Comparison of ENCODE assay signal across 21 cellular contexts in genomic region chr1:167099851-167100250, GRCh38. TPM values are rescaled to one million over a fixed set of nuclear protein-coding genes. Genes with fewer than 3 reads are reported as not detected.
DNase-seq lines count a peak whose midpoint lies in the region; ATAC-seq, FAIRE-seq and TF ChIP-seq lines count a peak whose summit lies in the region.
"Had no signal": no experiment of that assay in that cellular context is flagged by ENCODE, and none has a peak within 500 bp of the region (broad histone marks: within the 10 kb centered on the region; RNA-seq: fewer than 3 reads in every experiment).

No MANE protein-coding gene starts in this region.

- TF ChIP-seq RAD21 in H1 (IDR thresholded peaks at IDR 0.05 in 1 of 2, conservative IDR thresholded peaks at IDR 0.05 in 1 of 2; ENCODE audit: low read depth in 2 of 2, low read length in 2 of 2): no peak

- H3K79me2 ChIP-seq in H1 (ENCODE audit: control insufficient read depth in 1 of 2, insufficient read depth in 2 of 2, low read length in 2 of 2): no peaks in the 10 kb centered on the region

- H2BK20ac ChIP-seq in H1 (ENCODE audit: low read length): no peak overlapping the region

- H3K9me3 ChIP-seq in H1 (ENCODE audit: insufficient read depth in 2 of 2, low read depth in 1 of 2, low read length in 1 of 2): peaks cover 0 to 3% of the 10 kb centered on the region in 2 experiments; a peak in 1 of 4 replicates
- no peaks in the 10 kb centered on the region for H3K9me3 ChIP-seq in gastrocnemius medialis
- H3K9me3 ChIP-seq: BE2C had no signal

- no peaks in the 10 kb centered on the region for H3K27me3 ChIP-seq in H1 (replicated peaks in 1 of 4; ENCODE audit: control insufficient read depth in 3 of 4, extremely low read depth in 1 of 4, insufficient read depth in 3 of 4, low read length in 3 of 4)
- no peaks in the 10 kb centered on the region for H3K27me3 ChIP-seq in gastrocnemius medialis

- no peak overlapping the region for H3K27ac ChIP-seq in H1 (ENCODE audit: low read depth, low read length)
- peak overlapping the region; percentile 13 to 94 (median 87) for H3K27ac ChIP-seq in gastrocnemius medialis

- H3K14ac ChIP-seq in H1 (ENCODE audit: insufficient read length): no peak overlapping the region

- no peaks in the 10 kb centered on the region; the same call in 1 of the 2 replicates for H3K23me2 ChIP-seq in H1 (ENCODE audit: low read depth, low read length)

- no peak for TF ChIP-seq EP300 in H1 (IDR thresholded peaks at IDR 0.05; ENCODE audit: borderline replicate concordance in 1 of 2, low read depth in 2 of 2, low read length in 2 of 2)

- no peak overlapping the region for H2BK12ac ChIP-seq in H1 (ENCODE audit: low read depth, low read length)

- no peak overlapping the region for H2AK5ac ChIP-seq in H1 (ENCODE audit: low read depth, low read length)

- H3K36me3 ChIP-seq in H1 (ENCODE audit: control insufficient read depth in 2 of 4, insufficient read depth in 4 of 4, low read length in 3 of 4) (no peaks in the 10 kb centered on the region), gastrocnemius medialis (no peaks in the 10 kb centered on the region)
- H3K36me3 ChIP-seq: BE2C had no signal

- H3K4me1 ChIP-seq in H1 (replicated peaks in 1 of 4; ENCODE audit: control insufficient read depth in 3 of 4, insufficient read depth in 4 of 4, low read length in 3 of 4) (peaks cover 0 to 11% (median 4%) of the 10 kb centered on the region in 4 experiments; a peak in 5 of 7 replicates), gastrocnemius medialis (peaks cover 49 to 66% of the 10 kb centered on the region in 2 donors)
- H3K4me1 ChIP-seq: BE2C had no signal

- H2BK15ac ChIP-seq in H1 (ENCODE audit: low read length): no peak overlapping the region

- 100% methylated on average over 1 of the region's 1 CpG; no CpG with 5 or more reads in 1 of the 2 experiments for WGBS in H1 (ENCODE audit: extremely low coverage in 1 of 2, insufficient coverage in 1 of 2, insufficient read length in 1 of 2, insufficient replicate concordance in 2 of 2, low coverage in 1 of 2, low lambda C conversion rate in 2 of 2, missing lambda C conversion rate in 1 of 2), 2 experiments

- CTCF ChIA-PET in H1 (lab: Charles Lee; ENCODE audit: partially characterized antibody): no interaction called here
- CTCF ChIA-PET in GM10248 (lab: Yijun Ruan, JAX): interaction anchor here (1.8 kb wide), 1 partner anchor 27 kb away, joined by 4 read pairs; no protein-coding TSS in a partner anchor

- in situ Hi-C loops in gastrocnemius medialis (cut with MboI; ENCODE audit: low sequenced_read_pairs in 4 of 4): no loop called here

- intact Hi-C loops in gastrocnemius medialis (cut with DNase I; ENCODE audit: low total_unique reads): loop anchor here (10.0 kb wide), 2 partner anchors 455 to 835 kb away; partner anchors contain the start of genes CREG1, DCAF6 and MPC2

- H4K20me1 ChIP-seq in H1 (replicated peaks in 1 of 2; ENCODE audit: control insufficient read depth in 1 of 2, insufficient read depth in 2 of 2, low read length in 2 of 2): no peaks in the 10 kb centered on the region

- H2BK120ac ChIP-seq in H1 (replicated peaks; ENCODE audit: low read depth, low read length): no peak overlapping the region

- no peak overlapping the region for H2AFZ ChIP-seq in H1 (ENCODE audit: low read length)

- H4K91ac ChIP-seq in H1 (replicated peaks; ENCODE audit: insufficient read length, low read length): no peak overlapping the region

- no peak overlapping the region for H4K8ac ChIP-seq in H1 (ENCODE audit: extremely low read depth, insufficient read depth, low read length)

- H3K9ac ChIP-seq in H1 (replicated peaks in 1 of 4; ENCODE audit: extremely low read depth in 1 of 4, low read depth in 3 of 4, low read length in 3 of 4): no peak overlapping the region

- no peak overlapping the region for H4K5ac ChIP-seq in H1 (ENCODE audit: insufficient read length, low read depth, low read length)

- no peaks in the 10 kb centered on the region for H3K79me1 ChIP-seq in H1 (ENCODE audit: low read depth, low read length)

- no peak overlapping the region for H3K4ac ChIP-seq in H1 (replicated peaks; ENCODE audit: insufficient read length, low read depth, low read length)

- H3K18ac ChIP-seq in H1 (ENCODE audit: extremely low read depth, low read length): no peak overlapping the region

- DNase-seq in DMS 273 treated with DMSO at 0.1 percent for 48 hours (lab: John Stamatoyannopoulos, UW): peak; percentile 68
- peak; percentile 37 for DNase-seq in NCI-H69 (lab: John Stamatoyannopoulos, UW)
- DNase-seq in H1 (ENCODE audit: low read depth in 1 of 2, low spot score in 2 of 2): no peak
- DNase-seq in gastrocnemius medialis: peak in 1 of 2 donors; percentile 50
- DNase-seq in GM19240 (ENCODE audit: insufficient read length, low spot score): no peak
- no peak for DNase-seq in GM10248 (ENCODE audit: extremely low spot score)
- DNase-seq: ACHN; BE2C; C1 segment of cervical spinal cord; CD4-positive, CD25-positive, alpha-beta regulatory T cell; CD8-positive, alpha-beta memory T cell; COR-L47; DMS153; DMS79; GDM1; HCEC 1CT had no signal

- TF ChIP-seq POLR2A in H1 (IDR thresholded peaks at IDR 0.05; ENCODE audit: control extremely low read depth in 1 of 2, low read depth in 2 of 2, low read length in 2 of 2) (no peak), gastrocnemius medialis (IDR thresholded peaks at IDR 0.05) (no peak)

- ATAC-seq in gastrocnemius medialis (peak in 1 of 2 donors; percentile 40), GM18517 (IDR thresholded peaks at IDR 0.05; ENCODE audit: unreplicated experiment) (no peak)

- H3K4me3 ChIP-seq in H1 (ENCODE audit: extremely low read depth in 1 of 4, insufficient read depth in 2 of 4, low read depth in 3 of 4, low read length in 4 of 4) (no peak overlapping the region), gastrocnemius medialis (no peak overlapping the region)

- no peak overlapping the region for H3K56ac ChIP-seq in H1 (replicated peaks; ENCODE audit: insufficient read length, low read depth, low read length)

- no peak overlapping the region for H3K23ac ChIP-seq in H1 (ENCODE audit: insufficient read length)

- no peak overlapping the region for H2BK5ac ChIP-seq in H1 (ENCODE audit: low read depth, low read length)

- FAIRE-seq in H1 (lab: Jason Lieb, UNC): no peak
- FAIRE-seq: A204.1 had no signal

- H3K4me2 ChIP-seq in H1 (ENCODE audit: insufficient read depth in 1 of 2, low read depth in 2 of 2, low read length in 2 of 2): no peak overlapping the region

- no peak for TF ChIP-seq CTCF in H1 (IDR thresholded peaks at IDR 0.05; ENCODE audit: control extremely low read depth in 1 of 3, insufficient read depth in 1 of 3, low read depth in 1 of 3, low read length in 3 of 3)
- TF ChIP-seq CTCF in gastrocnemius medialis (IDR thresholded peaks at IDR 0.05 in 4 of 5, conservative IDR thresholded peaks at IDR 0.05 in 1 of 5): no peak
- TF ChIP-seq CTCF in GM10248 (IDR thresholded peaks at IDR 0.05; ENCODE audit: control extremely low read depth, extremely low read depth, low read depth, missing control alignments): no peak

- POLR2A ChIA-PET in H1 (lab: Charles Lee; ENCODE audit: partially characterized antibody) (no interaction called here), GM10248 (lab: Yijun Ruan, JAX) (no interaction called here)

TF ChIP-seq in H1, 55 proteins besides CTCF, POLR2A, EP300 and RAD21 (continues in another document):
- TF ChIP-seq SIX5 (IDR thresholded peaks at IDR 0.05; ENCODE audit: low read depth, low read length): no peak
- no peak for TF ChIP-seq SRF (IDR thresholded peaks at IDR 0.05; ENCODE audit: low read depth, low read length)
- TF ChIP-seq SUZ12 (IDR thresholded peaks at IDR 0.05; ENCODE audit: low read length): no peak
- 0 out of 2 replicates have a peak, but pooled peaks have one; percentile 29 for TF ChIP-seq MAX (IDR thresholded peaks at IDR 0.05)
- TF ChIP-seq E2F6 (IDR thresholded peaks at IDR 0.05): peak; percentile 24; the same call in 1 of the 2 replicates
- TF ChIP-seq GTF2F1 (IDR thresholded peaks at IDR 0.05; ENCODE audit: borderline replicate concordance, low read depth, low read length): no peak
- no peak for TF ChIP-seq CHD1 (IDR thresholded peaks at IDR 0.05; ENCODE audit: low read depth, low read length)
- no peak for TF ChIP-seq KDM5A (IDR thresholded peaks at IDR 0.05; ENCODE audit: low read length)
- TF ChIP-seq MAFK (IDR thresholded peaks at IDR 0.05; ENCODE audit: low read depth, low read length): no peak
- TF ChIP-seq FOSL1 (IDR thresholded peaks at IDR 0.05; ENCODE audit: insufficient read depth, low read depth, low read length): no peak

RNA-seq across cellular contexts. Expression of gene STYXL2, which starts 6.0 kb away (rescaled TPM):
- total RNA-seq in H1 (2021; fragmentation: NEBNext Ultra II Directional; extraction: Animal tissue kit (Norgen Biotek cat#: 25700)): 0.22 and 0.34 TPM in 2 replicates
- polyA plus RNA-seq in H1 (2011; rRNA removed): 0.09 and 0.14 TPM in 2 replicates
- 0.18 TPM for polyA plus RNA-seq in H1 (2011; cell fraction: cytosol; rRNA removed)
- polyA plus RNA-seq in H1 (2011; cell fraction: nucleus; rRNA removed): 0.26 TPM
- polyA plus RNA-seq in H1 (2012, experiment 1 of 2): 0.37 to 0.55 TPM (median 0.52 TPM) in 4 replicates
- 0.04 TPM for polyA plus RNA-seq in H1 (2012, experiment 2 of 2)
- polyA plus RNA-seq in H1 (2013, experiment 1 of 2): 0.10 TPM
- 0.11 TPM for polyA plus RNA-seq in H1 (2013, experiment 2 of 2)
- 0.15 and 0.47 TPM in 2 replicates for polyA minus RNA-seq in H1 (2011; rRNA and poly(A)+ RNA removed)
- 1.1 TPM for polyA minus RNA-seq in H1 (2011; cell fraction: cytosol; rRNA and poly(A)+ RNA removed)
- 0.10 TPM for polyA minus RNA-seq in H1 (2011; cell fraction: nucleus; rRNA and poly(A)+ RNA removed)
- total RNA-seq in gastrocnemius medialis: 100 to 1,000 TPM in 1 of 4 donors, 10 to 100 TPM in 3; 63.7 to 159 (median 89.1) TPM
- total RNA-seq: CD4-positive, CD25-positive, alpha-beta regulatory T cell; CD8-positive, alpha-beta memory T cell; Daoy; HT-29 had no signal
- polyA plus RNA-seq: CD4-positive, CD25-positive, alpha-beta regulatory T cell; CD8-positive, alpha-beta memory T cell had no signal

RNA-seq across cellular contexts. Expression of gene GPA33, which starts 9.7 kb away (rescaled TPM):
- 0.11 and 0.19 TPM in 2 replicates for total RNA-seq in H1 (2021; fragmentation: NEBNext Ultra II Directional; extraction: Animal tissue kit (Norgen Biotek cat#: 25700))
- 0.67 and 0.74 TPM in 2 replicates for polyA plus RNA-seq in H1 (2011; rRNA removed)
- 0.61 TPM for polyA plus RNA-seq in H1 (2011; cell fraction: cytosol; rRNA removed)
- polyA plus RNA-seq in H1 (2011; cell fraction: nucleus; rRNA removed): 1.5 TPM
- 0.29 to 0.38 TPM (median 0.34 TPM) in 4 replicates for polyA plus RNA-seq in H1 (2012, experiment 1 of 2)
- polyA plus RNA-seq in H1 (2012, experiment 2 of 2): 0.35 TPM
- 0.22 TPM for polyA plus RNA-seq in H1 (2013, experiment 1 of 2)
- polyA plus RNA-seq in H1 (2013, experiment 2 of 2): 0.28 TPM
- 0.28 and 0.85 TPM in 2 replicates for polyA minus RNA-seq in H1 (2011; rRNA and poly(A)+ RNA removed)
- polyA minus RNA-seq in H1 (2011; cell fraction: cytosol; rRNA and poly(A)+ RNA removed): 2.0 TPM
- polyA minus RNA-seq in H1 (2011; cell fraction: nucleus; rRNA and poly(A)+ RNA removed): 0.80 TPM
- 1 to 10 TPM in 1 of 4 donors, not detected in 3; 1.9 TPM for total RNA-seq in gastrocnemius medialis
- total RNA-seq: Daoy, H4 had no signal

Comparison
In these comparisons a context has a peak if more than half of its experiments do, and no peak if none do; other contexts are left out.
1. DNase-seq: peak in DMS 273 treated with DMSO at 0.1 percent for 48 hours (single experiment) and NCI-H69 (single experiment); none in H1 (0 of 2), GM19240 (single experiment) and GM10248 (single experiment).
2. RNA of gene STYXL2, which starts 6.0 kb away (total RNA-seq): 63.7 to 159 TPM in gastrocnemius medialis; 0.22 to 0.34 TPM in H1; every median in the first group is over 10 times any median in the second.